In the genomic region with DNA sequence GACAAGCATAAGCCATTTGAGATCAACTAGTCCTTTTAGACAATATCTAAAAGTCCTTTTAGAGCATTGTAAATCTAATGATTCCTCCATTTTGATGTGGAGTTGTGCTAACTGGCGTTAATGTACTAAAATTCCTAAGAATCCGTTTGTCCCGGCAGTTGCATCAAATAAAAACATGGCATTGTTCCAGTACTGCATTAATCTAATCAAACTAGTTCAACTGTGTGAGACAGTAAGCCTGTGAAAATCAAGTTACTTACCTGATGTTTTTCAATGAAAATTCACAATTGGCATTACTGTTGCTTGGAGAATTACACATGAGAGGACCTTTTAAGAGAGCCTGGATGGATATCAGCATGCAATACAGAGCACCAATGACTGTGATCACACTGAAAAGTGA, we compare ENCODE assay signal across 22 cellular contexts. TPM values are rescaled to one million over a fixed set of nuclear protein-coding genes. Genes with fewer than 3 reads are reported as not detected.
DNase-seq lines count a peak whose midpoint lies in the region; ATAC-seq and TF ChIP-seq lines count a peak whose summit lies in the region.
"Had no signal": no experiment of that assay in that cellular context is flagged by ENCODE, and none has a peak within 500 bp of the region (broad histone marks: within the 10 kb centered on the region; RNA-seq: fewer than 3 reads in every experiment).

No MANE protein-coding gene starts in this region.

- H2AFZ ChIP-seq in ACC112 (ENCODE audit: low read length, unreplicated experiment) (peak overlapping the region; percentile 39), osteoblast (ENCODE audit: low read length) (peak overlapping the region; percentile 8)

- H3K36me3 ChIP-seq in ACC112 (ENCODE audit: insufficient read depth, low read length) (no peaks in the 10 kb centered on the region), osteoblast (ENCODE audit: insufficient read depth, low read length) (no peaks in the 10 kb centered on the region)

- H3K9me3 Mint-ChIP-seq in HFFc6: no peaks in the 10 kb centered on the region
- H3K9me3 Mint-ChIP-seq in activated T-helper 1 cell treated with anti-CD3 and anti-CD28 coated beads, Interleukin-12 subunit alpha, Interleukin-12 subunit beta, Interleukin-2, Interleukin-4 antibody, amounts not matched to agents 30 ng/mL and 10 ng/mL and 1 ng/mL, durations not matched to agents 14 hours and 24 hours and 36 hours: no peaks in the 10 kb centered on the region
- H3K9me3 Mint-ChIP-seq: CD8-positive, alpha-beta T cell had no signal

- no peaks in the 10 kb centered on the region; the same call in 1 of the 2 replicates for H3K27me3 Mint-ChIP-seq in HFFc6 (ENCODE audit: insufficient read depth)
- H3K27me3 Mint-ChIP-seq in activated T-helper 1 cell treated with anti-CD3 and anti-CD28 coated beads, Interleukin-12 subunit alpha, Interleukin-12 subunit beta, Interleukin-2, Interleukin-4 antibody, amounts not matched to agents 30 ng/mL and 10 ng/mL and 1 ng/mL, durations not matched to agents 14 hours and 24 hours and 36 hours (ENCODE audit: insufficient read depth): peaks cover 2% of the 10 kb centered on the region

- intact Hi-C loops in activated T-helper 1 cell treated with anti-CD3 and anti-CD28 coated beads, Interleukin-12 subunit alpha, Interleukin-12 subunit beta, Interleukin-2, Interleukin-4 antibody, amounts not matched to agents 30 ng/mL and 10 ng/mL and 1 ng/mL, durations not matched to agents 14 hours and 24 hours and 36 hours (cut with micrococcal nuclease): no loop called here

- H3K79me2 ChIP-seq in ACC112 (ENCODE audit: control insufficient read depth, insufficient read depth, low read length, unreplicated experiment): no peaks in the 10 kb centered on the region
- no peaks in the 10 kb centered on the region for H3K79me2 ChIP-seq in osteoblast (ENCODE audit: insufficient read depth, low read length)

- H3K27ac Mint-ChIP-seq in HFFc6: peak overlapping the region; percentile 34; the same call in 1 of the 2 replicates
- no peak overlapping the region for H3K27ac Mint-ChIP-seq in activated T-helper 1 cell treated with anti-CD3 and anti-CD28 coated beads, Interleukin-12 subunit alpha, Interleukin-12 subunit beta, Interleukin-2, Interleukin-4 antibody, amounts not matched to agents 30 ng/mL and 10 ng/mL and 1 ng/mL, durations not matched to agents 14 hours and 24 hours and 36 hours
- H3K27ac Mint-ChIP-seq: CD8-positive, alpha-beta T cell had no signal

- H3K4me3 Mint-ChIP-seq in HFFc6: no peak overlapping the region
- H3K4me3 Mint-ChIP-seq in activated T-helper 1 cell treated with anti-CD3 and anti-CD28 coated beads, Interleukin-12 subunit alpha, Interleukin-12 subunit beta, Interleukin-2, Interleukin-4 antibody, amounts not matched to agents 30 ng/mL and 10 ng/mL and 1 ng/mL, durations not matched to agents 14 hours and 24 hours and 36 hours: no peak overlapping the region
- H3K4me3 Mint-ChIP-seq: CD8-positive, alpha-beta T cell had no signal

- H3K4me1 ChIP-seq in ACC112 (ENCODE audit: control insufficient read depth, insufficient read depth, low read length, unreplicated experiment): peaks cover 46% of the 10 kb centered on the region
- H3K4me1 ChIP-seq in osteoblast (ENCODE audit: insufficient read depth, low read length): peaks cover 41% of the 10 kb centered on the region
- H3K4me1 ChIP-seq: Peyer's patch had no signal

- H3K4me3 ChIP-seq in ACC112 (ENCODE audit: low read depth, low read length) (no peak overlapping the region), choroid plexus epithelial cell (ENCODE audit: low read depth, low read length) (no peak overlapping the region), osteoblast (ENCODE audit: insufficient read depth, low read length) (no peak overlapping the region)
- H3K4me3 ChIP-seq: BLaER1, Peyer's patch, SJSA1 had no signal

- H3K27me3 ChIP-seq in ACC112 (ENCODE audit: insufficient read depth, low read length) (no peaks in the 10 kb centered on the region), osteoblast (ENCODE audit: insufficient read depth, low read length) (no peaks in the 10 kb centered on the region)
- H3K27me3 ChIP-seq: BLaER1, Peyer's patch, SJSA1 had no signal

- TF ChIP-seq CTCF in HFFc6 (IDR thresholded peaks at IDR 0.05) (no peak), choroid plexus epithelial cell (conservative IDR thresholded peaks at IDR 0.05; ENCODE audit: low read depth, low read length) (no peak), osteoblast (IDR thresholded peaks at IDR 0.05; ENCODE audit: extremely low read depth, low read depth, low read length) (no peak)

- H3K4me2 ChIP-seq in osteoblast (ENCODE audit: insufficient read depth, low read length): no peak overlapping the region

- no peaks in the 10 kb centered on the region for H4K20me1 ChIP-seq in osteoblast (ENCODE audit: insufficient read depth, low read length)
- H4K20me1 ChIP-seq: BLaER1 had no signal

- ATAC-seq in esophagus mucosa: no peak
- no peak for ATAC-seq in HG03135 (IDR thresholded peaks at IDR 0.05; ENCODE audit: unreplicated experiment)
- ATAC-seq in GM21381 (IDR thresholded peaks at IDR 0.05; ENCODE audit: unreplicated experiment): no peak
- ATAC-seq: CD8-positive, alpha-beta T cell had no signal

- H3K27ac ChIP-seq in ACC112 (ENCODE audit: low read depth, low read length) (peak overlapping the region; percentile 95), osteoblast (ENCODE audit: low read depth, low read length) (peak overlapping the region; percentile 77)
- H3K27ac ChIP-seq: BLaER1, Peyer's patch, SJSA1 had no signal

- no peaks in the 10 kb centered on the region for H3K36me3 Mint-ChIP-seq in HFFc6 (ENCODE audit: low read depth)
- peaks cover 4% of the 10 kb centered on the region for H3K36me3 Mint-ChIP-seq in activated T-helper 1 cell treated with anti-CD3 and anti-CD28 coated beads, Interleukin-12 subunit alpha, Interleukin-12 subunit beta, Interleukin-2, Interleukin-4 antibody, amounts not matched to agents 30 ng/mL and 10 ng/mL and 1 ng/mL, durations not matched to agents 14 hours and 24 hours and 36 hours (ENCODE audit: low read depth)

- peaks cover 50% of the 10 kb centered on the region for H3K4me1 Mint-ChIP-seq in HFFc6 (ENCODE audit: low read depth)
- peaks cover 6% of the 10 kb centered on the region for H3K4me1 Mint-ChIP-seq in activated T-helper 1 cell treated with anti-CD3 and anti-CD28 coated beads, Interleukin-12 subunit alpha, Interleukin-12 subunit beta, Interleukin-2, Interleukin-4 antibody, amounts not matched to agents 30 ng/mL and 10 ng/mL and 1 ng/mL, durations not matched to agents 14 hours and 24 hours and 36 hours (ENCODE audit: low read depth)

- DNase-seq in HFFc6 (no peak), choroid plexus epithelial cell (ENCODE audit: low read depth) (peak; percentile 50), osteoblast (ENCODE audit: insufficient read length, low spot score, missing footprints) (no peak)
- no peak for DNase-seq in activated T-helper 1 cell treated with anti-CD3 and anti-CD28 coated beads, Interleukin-12 subunit alpha, Interleukin-12 subunit beta, Interleukin-2, Interleukin-4 antibody, amounts not matched to agents 30 ng/mL and 10 ng/mL and 1 ng/mL, durations not matched to agents 14 hours and 24 hours and 36 hours (ENCODE audit: low spot score)
- DNase-seq: Calu3; CD8-positive, alpha-beta T cell; DMS53; NCI-H1417 treated with DMSO at 0.1 percent for 48 hours; NCI-H1930; NCI-H2171; NCI-H446; NK-92 treated with Interleukin-12 subunit alpha and Interleukin-12 subunit beta, amount 100 ng/mL, for 24 hours; Peyer's patch had no signal

- H3K9me3 ChIP-seq in osteoblast (ENCODE audit: low read depth, low read length): no peaks in the 10 kb centered on the region
- H3K9me3 ChIP-seq: BLaER1, Peyer's patch, SJSA1 had no signal

RNA-seq across cellular contexts. Expression of a gene that starts 13.3 kb away (rescaled TPM):
- total RNA-seq in HFFc6 (2021; fragmentation: NEBNext Ultra II Directional; extraction: Animal tissue kit (Norgen Biotek cat#: 25700)): under 1 TPM; 0.09 to 0.34 (median 0.22) TPM
- total RNA-seq in osteoblast (0.88 and 1.1 TPM in 2 replicates), esophagus mucosa (not detected)
- total RNA-seq in activated T-helper 1 cell treated with anti-CD3 and anti-CD28 coated beads, Interleukin-12 subunit alpha, Interleukin-12 subunit beta, Interleukin-2, Interleukin-4 antibody, amounts not matched to agents 30 ng/mL and 10 ng/mL and 1 ng/mL, durations not matched to agents 14 hours and 24 hours and 36 hours: not detected in 2 replicates
- total RNA-seq: Calu3; CD8-positive, alpha-beta T cell; H1; M059J; SJSA1 had no signal

RNA-seq across cellular contexts. Expression of a gene that starts 21.9 kb away (rescaled TPM):
- total RNA-seq in HFFc6 (2021; fragmentation: NEBNext Ultra II Directional; extraction: Animal tissue kit (Norgen Biotek cat#: 25700)): not detected
- total RNA-seq in osteoblast (not detected in 2 replicates), esophagus mucosa (not detected)
- not detected in 2 replicates for total RNA-seq in activated T-helper 1 cell treated with anti-CD3 and anti-CD28 coated beads, Interleukin-12 subunit alpha, Interleukin-12 subunit beta, Interleukin-2, Interleukin-4 antibody, amounts not matched to agents 30 ng/mL and 10 ng/mL and 1 ng/mL, durations not matched to agents 14 hours and 24 hours and 36 hours
- total RNA-seq: Calu3; CD8-positive, alpha-beta T cell; H1; HT-29; M059J; Peyer's patch; SJSA1 had no signal

RNA-seq across cellular contexts. Expression of a gene that starts 40.8 kb away (rescaled TPM):
- total RNA-seq in HFFc6 (2021; fragmentation: NEBNext Ultra II Directional; extraction: Animal tissue kit (Norgen Biotek cat#: 25700)): 10 to 100 TPM; 53.7 to 75.0 (median 65.6) TPM
- 81.9 and 101 TPM in 2 replicates for total RNA-seq in osteoblast
- 45.7 TPM for total RNA-seq in esophagus mucosa
- total RNA-seq in activated T-helper 1 cell treated with anti-CD3 and anti-CD28 coated beads, Interleukin-12 subunit alpha, Interleukin-12 subunit beta, Interleukin-2, Interleukin-4 antibody, amounts not matched to agents 30 ng/mL and 10 ng/mL and 1 ng/mL, durations not matched to agents 14 hours and 24 hours and 36 hours: 69.9 and 74.9 TPM in 2 replicates
